8 cellular contexts compared by ENCODE assay signal in the genomic region with DNA sequence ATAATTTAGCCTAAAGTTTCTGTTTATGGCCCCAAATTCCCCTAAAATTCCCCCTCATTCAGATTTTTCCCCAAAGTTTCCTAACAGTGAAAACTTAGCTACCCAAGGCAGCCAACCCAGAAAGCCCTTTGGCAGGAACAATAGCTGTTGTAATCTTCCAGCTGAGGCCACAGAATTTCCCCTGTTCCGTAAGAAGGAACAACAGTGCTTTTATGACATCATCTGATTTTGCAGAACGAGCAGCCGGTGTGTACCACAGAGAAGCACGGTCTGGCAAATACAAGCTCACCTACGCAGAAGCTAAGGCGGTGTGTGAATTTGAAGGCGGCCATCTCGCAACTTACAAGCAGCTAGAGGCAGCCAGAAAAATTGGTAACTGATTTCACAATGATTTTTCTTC. TPM values are rescaled to one million over a fixed set of nuclear protein-coding genes. Genes with fewer than 3 reads are reported as not detected.
DNase-seq lines count a peak whose midpoint lies in the region; ATAC-seq and TF ChIP-seq lines count a peak whose summit lies in the region.

No MANE protein-coding gene starts in this region.

- H3K4me3 ChIP-seq in HL-60 (replicated peaks; ENCODE audit: insufficient read depth, low read length) (peak overlapping the region; percentile 11), gastroesophageal sphincter (no peak overlapping the region), testis (peak overlapping the region in 1 of 2 donors; percentile 9)

- peak overlapping the region; percentile 56 for H3K27ac ChIP-seq in HL-60 (replicated peaks)
- peak overlapping the region in 1 of 4 donors; percentile 8 for H3K27ac ChIP-seq in gastroesophageal sphincter
- no peak overlapping the region for H3K27ac ChIP-seq in testis

- no peak for TF ChIP-seq EP300 in gastroesophageal sphincter (IDR thresholded peaks at IDR 0.05)

- ATAC-seq in GM21367 (IDR thresholded peaks at IDR 0.05; ENCODE audit: unreplicated experiment): peak; percentile 46
- peak; percentile 88 for ATAC-seq in gastroesophageal sphincter
- ATAC-seq in GM21825 (IDR thresholded peaks at IDR 0.05; ENCODE audit: unreplicated experiment): no peak

- H3K4me1 ChIP-seq in gastroesophageal sphincter (no peaks in the 10 kb centered on the region), testis (no peaks in the 10 kb centered on the region)

- H3K9me3 ChIP-seq in gastroesophageal sphincter: no peaks in the 10 kb centered on the region
- H3K9me3 ChIP-seq in testis: no peaks in the 10 kb centered on the region

- TF ChIP-seq POLR2A in gastroesophageal sphincter (IDR thresholded peaks at IDR 0.05): no peak
- no peak for TF ChIP-seq POLR2A in testis (IDR thresholded peaks at IDR 0.05)

- peak; percentile 63 to 87 for DNase-seq in HL-60 (ENCODE audit: low read depth in 1 of 2, low spot score in 1 of 2)
- peak; percentile 24 for DNase-seq in testis
- DNase-seq in activated CD4-positive, alpha-beta T cell treated with anti-CD3 and anti-CD28 coated beads for 4 hours: no peak
- DNase-seq in DMS53 treated with DMSO at 0.1 percent for 48 hours (lab: John Stamatoyannopoulos, UW; ENCODE audit: unreplicated experiment): no peak
- DNase-seq in T-helper 9 cell: no peak

- intact Hi-C loops in testis (cut with DNase I; ENCODE audit: low total_unique reads): no loop called here

- 61 to 77% methylated on average over 7 of the region's 8 CpGs for whole genome bisulfite sequencing in gastroesophageal sphincter (ENCODE audit: low coverage in 1 of 2), 2 donors
- WGBS in testis, 2 donors: 36 to 55% methylated on average over 8 of the region's 8 CpGs

- H3K27me3 ChIP-seq in HL-60 (ENCODE audit: insufficient read depth, poor library complexity, severe bottlenecking) (no peaks in the 10 kb centered on the region), gastroesophageal sphincter (no peaks in the 10 kb centered on the region), testis (no peaks in the 10 kb centered on the region)

- TF ChIP-seq CTCF in HL-60 (IDR thresholded peaks at IDR 0.05; ENCODE audit: insufficient read depth, low read length) (no peak), gastroesophageal sphincter (IDR thresholded peaks at IDR 0.05) (no peak), testis (IDR thresholded peaks at IDR 0.05) (no peak)

- H3K36me3 ChIP-seq in gastroesophageal sphincter (no peaks in the 10 kb centered on the region), testis (ENCODE audit: low read depth, missing control alignments) (no peaks in the 10 kb centered on the region)

RNA-seq across cellular contexts. Expression of gene TNFAIP6, which starts 6.3 kb away (rescaled TPM):
- total RNA-seq in gastroesophageal sphincter: 10 to 100 TPM in 1 of 4 donors, 1 to 10 TPM in 3; 1.1 to 12.5 (median 5.5) TPM
- 1 to 10 TPM; 3.3 to 9.4 TPM for total RNA-seq in testis
- polyA plus RNA-seq in testis (ENCODE audit: insufficient read depth, low read depth, low replicate concordance): 26.1 TPM

RNA-seq across cellular contexts. Expression of gene RIF1, which starts 46.0 kb away (rescaled TPM):
- total RNA-seq in gastroesophageal sphincter (10 to 100 TPM; 25.7 to 53.7 (median 32.9) TPM), testis (10 to 100 TPM; 66.3 to 81.7 TPM)
- polyA plus RNA-seq in testis (ENCODE audit: insufficient read depth, low read depth, low replicate concordance): 10.6 TPM

Comparison
In these comparisons a context has a peak if more than half of its experiments do, and no peak if none do; other contexts are left out.
1. DNase-seq: peak in HL-60 (2 of 2) and testis (single experiment); none in activated CD4-positive, alpha-beta T cell treated with anti-CD3 and anti-CD28 coated beads for 4 hours (0 of 2), DMS53 treated with DMSO at 0.1 percent for 48 hours (single experiment) and T-helper 9 cell (single experiment).